In the genomic region with DNA sequence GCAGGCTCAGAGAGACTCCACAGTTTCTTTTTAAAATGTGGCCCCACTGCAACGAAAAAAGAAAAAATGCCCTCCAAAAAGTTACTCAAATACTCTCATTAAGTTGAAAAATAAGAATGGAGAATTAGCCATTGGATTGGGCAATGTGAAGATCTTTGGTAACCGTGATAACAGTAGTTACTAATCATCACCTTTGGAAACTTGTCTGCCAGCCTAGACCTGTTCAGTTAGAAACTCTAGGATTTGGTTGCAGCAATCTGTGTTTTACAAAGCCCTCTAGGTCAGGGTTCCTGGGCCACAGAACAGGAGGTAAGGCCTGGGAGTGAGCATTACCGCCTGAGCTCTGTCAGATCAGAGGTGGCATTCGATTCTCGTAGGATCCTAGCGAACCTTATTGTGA, we compare ENCODE assay signal across 28 cellular contexts.
"Had no signal": no experiment of that assay in that cellular context is flagged by ENCODE, and none has a peak within 500 bp of the region (broad histone marks: within the 10 kb centered on the region; RNA-seq: fewer than 3 reads in every experiment).

No MANE protein-coding gene starts in this region.

- H3K27me3 ChIP-seq: neural progenitor cell, ovary, right lobe of liver, sigmoid colon, stomach, thyroid gland, tibial nerve, upper lobe of right lung, uterus had no signal

- H3K27me3 Mint-ChIP-seq: progenitor cell of endocrine pancreas; stimulated activated naive B cell treated with anti-CD40 and anti-IgM and Interleukin-4, amounts not matched to agents 10 μg/mL and 1 μg/mL and 100 μg/mL, for 72 hours; stimulated activated naive CD8-positive, alpha-beta T cell treated with anti-CD3 and anti-CD28 coated beads, Interleukin-15, Interleukin-2, amounts not matched to agents 100 ng/mL and 50 ng/mL, for 24 hours; type B pancreatic cell had no signal

- H3K4me2 ChIP-seq: neural progenitor cell had no signal

- FAIRE-seq: small intestine had no signal

- H3K9me3 Mint-ChIP-seq: natural killer cell; nephron; neural progenitor cell; stimulated activated effector memory CD8-positive, alpha-beta T cell treated with anti-CD3 and anti-CD28 coated beads, Interleukin-12 subunit alpha, Interleukin-12 subunit beta, amount 100 ng/mL, for 72 hours; stimulated activated naive B cell treated with anti-CD40 and anti-IgM and Interleukin-4, amounts not matched to agents 10 μg/mL and 1 μg/mL and 100 μg/mL, for 72 hours; stimulated activated naive CD8-positive, alpha-beta T cell treated with anti-CD3 and anti-CD28 coated beads, Interleukin-15, Interleukin-2, amounts not matched to agents 100 ng/mL and 50 ng/mL, for 24 hours; type B pancreatic cell had no signal

- H3K4me1 ChIP-seq: neural progenitor cell, parathyroid adenoma, psoas muscle, right lobe of liver, sigmoid colon, stomach, thyroid gland, tibial nerve, upper lobe of right lung, uterus had no signal

- H3K4me3 Mint-ChIP-seq: natural killer cell; nephron; neural progenitor cell; stimulated activated effector memory CD8-positive, alpha-beta T cell treated with anti-CD3 and anti-CD28 coated beads, Interleukin-12 subunit alpha, Interleukin-12 subunit beta, amount 100 ng/mL, for 72 hours; stimulated activated naive B cell treated with anti-CD40 and anti-IgM and Interleukin-4, amounts not matched to agents 10 μg/mL and 1 μg/mL and 100 μg/mL, for 72 hours; stimulated activated naive CD8-positive, alpha-beta T cell treated with anti-CD3 and anti-CD28 coated beads, Interleukin-15, Interleukin-2, amounts not matched to agents 100 ng/mL and 50 ng/mL, for 24 hours; type B pancreatic cell had no signal

- H3K79me2 ChIP-seq: parathyroid adenoma had no signal

- H3K36me3 Mint-ChIP-seq: natural killer cell had no signal

- H3K27ac Mint-ChIP-seq: natural killer cell; nephron; neural progenitor cell; progenitor cell of endocrine pancreas; stimulated activated effector memory CD8-positive, alpha-beta T cell treated with anti-CD3 and anti-CD28 coated beads, Interleukin-12 subunit alpha, Interleukin-12 subunit beta, amount 100 ng/mL, for 72 hours; stimulated activated naive B cell treated with anti-CD40 and anti-IgM and Interleukin-4, amounts not matched to agents 10 μg/mL and 1 μg/mL and 100 μg/mL, for 72 hours; stimulated activated naive CD8-positive, alpha-beta T cell treated with anti-CD3 and anti-CD28 coated beads, Interleukin-15, Interleukin-2, amounts not matched to agents 100 ng/mL and 50 ng/mL, for 24 hours; type B pancreatic cell had no signal

- H3K4me3 ChIP-seq: neural progenitor cell, ovary, psoas muscle, right lobe of liver, sigmoid colon, stomach, thoracic aorta, thyroid gland, tibial nerve, upper lobe of right lung, uterus had no signal

- DNase-seq: natural killer cell; occipital lobe; ovary; posterior cingulate gyrus; psoas muscle; right cardiac atrium; right lobe of liver; sigmoid colon; small intestine; stimulated activated CD4-positive, alpha-beta T cell treated with anti-CD3 and anti-CD28 coated beads, Interleukin-15, amount 100 ng/mL, for 24 hours; stimulated activated CD4-positive, alpha-beta T cell treated with anti-CD3 and anti-CD28 coated beads, Interleukin-2, amount 100 ng/mL, for 24 hours; stimulated activated CD4-positive, alpha-beta T cell treated with anti-CD3 and anti-CD28 coated beads, Interleukin-2, amount 100 ng/mL, for 48 hours; stimulated activated CD4-positive, alpha-beta T cell treated with anti-CD3 and anti-CD28 coated beads, Interleukin-4, amount 100 ng/mL, for 24 hours; stimulated activated naive B cell treated with anti-CD40 and anti-IgM and Interleukin-4, amounts not matched to agents 10 μg/mL and 1 μg/mL and 100 μg/mL, for 72 hours; stimulated activated naive CD4-positive, alpha-beta T cell treated with Interleukin-2 at 50 U/mL for 16 hours; stomach; thyroid gland; upper lobe of right lung; uterus had no signal

- ATAC-seq: natural killer cell; psoas muscle; right cardiac atrium; right lobe of liver; stimulated activated effector memory CD8-positive, alpha-beta T cell treated with anti-CD3 and anti-CD28 coated beads, Interleukin-12 subunit alpha, Interleukin-12 subunit beta, amount 100 ng/mL, for 72 hours; stimulated activated naive B cell treated with anti-CD40 and anti-IgM and Interleukin-4, amounts not matched to agents 10 μg/mL and 1 μg/mL and 100 μg/mL, for 72 hours; upper lobe of right lung had no signal

- H3K27ac ChIP-seq: neural progenitor cell, ovary, parathyroid adenoma, psoas muscle, right lobe of liver, sigmoid colon, stomach, thoracic aorta, thyroid gland, tibial nerve, upper lobe of right lung, uterus had no signal

- H3K36me3 ChIP-seq: ovary, thoracic aorta, uterus had no signal

- H2AFZ ChIP-seq: neural progenitor cell, parathyroid adenoma had no signal

- H3K4me1 Mint-ChIP-seq: natural killer cell; nephron; neural progenitor cell; stimulated activated effector memory CD8-positive, alpha-beta T cell treated with anti-CD3 and anti-CD28 coated beads, Interleukin-12 subunit alpha, Interleukin-12 subunit beta, amount 100 ng/mL, for 72 hours; stimulated activated naive B cell treated with anti-CD40 and anti-IgM and Interleukin-4, amounts not matched to agents 10 μg/mL and 1 μg/mL and 100 μg/mL, for 72 hours had no signal
